ENCODE assay signal across 20 cellular contexts in genomic region chr9:82940386-82940785, GRCh38.
DNase-seq lines count a peak whose midpoint lies in the region; ATAC-seq, FAIRE-seq and TF ChIP-seq lines count a peak whose summit lies in the region.
"Had no signal": no experiment of that assay in that cellular context is flagged by ENCODE, and none has a peak within 500 bp of the region (broad histone marks: within the 10 kb centered on the region; RNA-seq: fewer than 3 reads in every experiment).

No MANE protein-coding gene starts in this region.

- no peak for FAIRE-seq in A549 (lab: Jason Lieb, UNC)
- FAIRE-seq: D721Med, GM12892, GM18507 had no signal

- TF ChIP-seq EP300 in A549 (IDR thresholded peaks at IDR 0.05), result no peak

- CTCF ChIA-PET in A549 (lab: Yijun Ruan, JAX), result interaction anchor here (0.6 to 0.8 kb wide), 2 partner anchors 334 to 1318 kb away, joined by 3 read pairs; no protein-coding TSS in a partner anchor
- CTCF ChIA-PET in HEK293 (lab: Yijun Ruan, JAX), result no interaction called here
- CTCF ChIA-PET in OCI-LY7 (lab: Charles Lee; ENCODE audit: unreplicated experiment), result no interaction called here

- no peaks in the 10 kb centered on the region for H4K20me1 ChIP-seq in OCI-LY7 (ENCODE audit: insufficient read depth, low read length)

- BruUV-seq in OCI-LY7 (replicated peaks; lab: Mats Ljungman, UMichigan), result no TSS peak

- H3K36me3 ChIP-seq in HEK293 (ENCODE audit: control insufficient read depth in 2 of 2, insufficient read depth in 1 of 2, low read length in 2 of 2) (no peaks in the 10 kb centered on the region), breast epithelium (no peaks in the 10 kb centered on the region), OCI-LY7 (ENCODE audit: insufficient read depth, low read length) (no peaks in the 10 kb centered on the region)
- H3K36me3 ChIP-seq: BE2C, HAP-1 had no signal

- H3K9me3 ChIP-seq in A549 (0 out of 3 replicates have a peak, but pooled peaks cover 4% of the 10 kb centered on the region), HEK293 (ENCODE audit: control insufficient read depth, insufficient read depth, low read depth, low read length) (no peaks in the 10 kb centered on the region), breast epithelium (no peaks in the 10 kb centered on the region), OCI-LY7 (ENCODE audit: low read length) (no peaks in the 10 kb centered on the region)
- H3K9me3 ChIP-seq: BE2C, Caco-2, HAP-1 had no signal

- no peaks in the 10 kb centered on the region for H3K79me2 ChIP-seq in OCI-LY7 (ENCODE audit: insufficient read depth, low read depth, low read length)

- 93% methylated on average over 6 of the region's 8 CpGs for WGBS in A549 (ENCODE audit: missing lambda C conversion rate)

- no peaks in the 10 kb centered on the region for H3K27me3 ChIP-seq in breast epithelium
- H3K27me3 ChIP-seq: BE2C had no signal

- TF ChIP-seq RAD21 in A549 (conservative IDR thresholded peaks at IDR 0.05 in 1 of 2, IDR thresholded peaks at IDR 0.05 in 1 of 2), result no peak

- no peak overlapping the region for H3K4me3 ChIP-seq in A549
- H3K4me3 ChIP-seq in HEK293 (ENCODE audit: low read depth, low read length), result no peak overlapping the region
- no peak overlapping the region for H3K4me3 ChIP-seq in breast epithelium
- no peak overlapping the region for H3K4me3 ChIP-seq in OCI-LY7 (ENCODE audit: low read depth, low read length, poor library complexity, severe bottlenecking)
- H3K4me3 ChIP-seq: HAP-1 had no signal

- ATAC-seq in A549, result no peak

- TF ChIP-seq CTCF in A549 (IDR thresholded peaks at IDR 0.05) (no peak), HEK293 (tag by site-specific recombination; IDR thresholded peaks at IDR 0.05) (no peak), breast epithelium (IDR thresholded peaks at IDR 0.05) (no peak), OCI-LY7 (conservative IDR thresholded peaks at IDR 0.05; ENCODE audit: low read length) (no peak)

- H3K4me1 ChIP-seq in A549, result peaks cover 37% of the 10 kb centered on the region
- H3K4me1 ChIP-seq in HEK293 (ENCODE audit: control insufficient read depth, insufficient read depth, low read length), result peaks cover 6% of the 10 kb centered on the region; the same call in 1 of the 2 replicates
- no peaks in the 10 kb centered on the region for H3K4me1 ChIP-seq in breast epithelium
- no peaks in the 10 kb centered on the region for H3K4me1 ChIP-seq in OCI-LY7 (ENCODE audit: insufficient read depth, low read length, poor library complexity, severe bottlenecking)
- H3K4me1 ChIP-seq: BE2C, HAP-1 had no signal

- intact Hi-C loops in breast epithelium (cut with DNase I; ENCODE audit: low total_unique reads) (no loop called here), OCI-LY7 (cut with micrococcal nuclease; ENCODE audit: unreplicated experiment) (no loop called here)

- H3K27ac ChIP-seq in A549 (peak overlapping the region; percentile 64 to 76; a peak in 5 of 6 replicates), HEK293 (ENCODE audit: extremely low read depth, low read depth, low read length) (0 out of 2 replicates have a peak overlapping the region, but pooled peaks have one; percentile 24), breast epithelium (no peak overlapping the region), OCI-LY7 (ENCODE audit: low read depth, low read length, poor library complexity, severe bottlenecking) (no peak overlapping the region)
- H3K27ac ChIP-seq: HL-60 had no signal

- TF ChIP-seq POLR2A in A549 (IDR thresholded peaks at IDR 0.05; ENCODE audit: low read length) (no peak), breast epithelium (IDR thresholded peaks at IDR 0.05) (no peak)

- no peak overlapping the region for H2AFZ ChIP-seq in OCI-LY7 (ENCODE audit: low read length)

- H3K4me2 ChIP-seq in A549 (peak overlapping the region; percentile 58; the same call in 2 of the 3 replicates), OCI-LY7 (ENCODE audit: low read length) (no peak overlapping the region)

- H3K9me2 ChIP-seq in OCI-LY7 (ENCODE audit: insufficient read depth, low read length), result no peaks in the 10 kb centered on the region

- POLR2A ChIA-PET in A549 (lab: Yijun Ruan, JAX) (no interaction called here), HEK293 (lab: Yijun Ruan, JAX) (no interaction called here), OCI-LY7 (lab: Charles Lee) (no interaction called here)

- no peak for DNase-seq in A549 (ENCODE audit: low read depth in 1 of 2, low spot score in 1 of 2)
- peak; percentile 13 to 23 for DNase-seq in cerebellar nuclear complex (lab: John Stamatoyannopoulos, UW)
- DNase-seq in pons (ENCODE audit: low spot score), result peak; percentile 9
- DNase-seq in breast epithelium (ENCODE audit: low spot score in 2 of 2), result no peak
- no peak for DNase-seq in OCI-LY7 (ENCODE audit: low spot score)
- no peak for DNase-seq in stimulated activated naive CD4-positive, alpha-beta T cell (lab: John Stamatoyannopoulos, UW)
- DNase-seq: 8988T; BE2C; Caco-2; CD4-positive, CD25-positive, alpha-beta regulatory T cell; CD8-positive, alpha-beta memory T cell; GDM1; GOT3; HFFc6 had no signal

TF ChIP-seq in A549, 52 proteins besides CTCF, POLR2A, EP300 and RAD21 (continues in another document):
- no peak for TF ChIP-seq PBX3 (IDR thresholded peaks at IDR 0.05)
- TF ChIP-seq CBX8 (IDR thresholded peaks at IDR 0.05), result no peak
- TF ChIP-seq REST (IDR thresholded peaks at IDR 0.05), result no peak
- TF ChIP-seq EHF (CRISPR knock-in tag; IDR thresholded peaks at IDR 0.05), result no peak

TF ChIP-seq in HEK293, 187 proteins besides CTCF, POLR2A, EP300 and RAD21:
- TF ChIP-seq KLF1 (tag by site-specific recombination; IDR thresholded peaks at IDR 0.05), result no peak

Comparison
In these comparisons a context has a peak if more than half of its experiments do, and no peak if none do; other contexts are left out.
1. DNase-seq: peak in cerebellar nuclear complex (2 of 2) and pons (single experiment); none in A549 (0 of 2), breast epithelium (0 of 2), OCI-LY7 (single experiment) and stimulated activated naive CD4-positive, alpha-beta T cell (0 of 6).
2. H3K27ac ChIP-seq: peak in A549 (2 of 2) and HEK293 (single experiment); none in breast epithelium (0 of 2) and OCI-LY7 (single experiment).